ENCODE assay signal across 22 cellular contexts in the genomic region with DNA sequence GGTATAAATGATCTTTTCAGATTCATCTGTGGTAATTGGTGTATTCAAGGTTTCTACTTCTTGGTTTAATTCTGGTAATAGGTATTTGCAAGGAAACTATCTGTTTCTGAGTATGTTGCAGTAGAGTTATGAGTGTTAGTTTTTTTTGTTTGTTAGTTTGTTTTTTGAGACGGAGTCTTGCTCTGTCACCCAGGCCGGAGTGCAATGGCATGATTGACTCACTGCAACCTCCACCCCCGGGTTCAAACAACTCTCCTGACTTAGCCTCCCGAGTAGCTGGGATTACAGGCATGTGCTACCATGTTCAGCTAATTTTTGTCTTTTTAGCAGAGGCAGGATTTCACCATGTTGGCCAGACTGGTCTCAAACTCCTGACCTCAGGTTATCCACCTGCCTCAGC.
"Had no signal": no experiment of that assay in that cellular context is flagged by ENCODE, and none has a peak within 500 bp of the region (broad histone marks: within the 10 kb centered on the region; RNA-seq: fewer than 3 reads in every experiment).

No MANE protein-coding gene starts in this region.

- H3K36me3 ChIP-seq: MG63 had no signal

- DNase-seq: IMR-90, Karpas-422, KG1, MG63, NCI-H1092, NCI-H1105 treated with DMSO at 0.1 percent for 48 hours, NCI-H1417 treated with DMSO at 0.1 percent for 48 hours, NCI-H146, NCI-H1694 treated with DMSO at 0.1 percent for 48 hours, NCI-H1930, NCI-H2081, NCI-H2107, NCI-H2171, NCI-H226, NCI-H446, NCI-H510A, NCI-H524 treated with DMSO at 0.1 percent for 48 hours, NCI-H69, NCI-H774, Right ventricle myocardium superior, RPMI8226, SK-N-SH had no signal

- H3K9me3 ChIP-seq: MG63, SK-N-SH had no signal

- H3K4me3 ChIP-seq: MG63 had no signal

- H3K27me3 ChIP-seq: MG63 had no signal
